In the genomic region with DNA sequence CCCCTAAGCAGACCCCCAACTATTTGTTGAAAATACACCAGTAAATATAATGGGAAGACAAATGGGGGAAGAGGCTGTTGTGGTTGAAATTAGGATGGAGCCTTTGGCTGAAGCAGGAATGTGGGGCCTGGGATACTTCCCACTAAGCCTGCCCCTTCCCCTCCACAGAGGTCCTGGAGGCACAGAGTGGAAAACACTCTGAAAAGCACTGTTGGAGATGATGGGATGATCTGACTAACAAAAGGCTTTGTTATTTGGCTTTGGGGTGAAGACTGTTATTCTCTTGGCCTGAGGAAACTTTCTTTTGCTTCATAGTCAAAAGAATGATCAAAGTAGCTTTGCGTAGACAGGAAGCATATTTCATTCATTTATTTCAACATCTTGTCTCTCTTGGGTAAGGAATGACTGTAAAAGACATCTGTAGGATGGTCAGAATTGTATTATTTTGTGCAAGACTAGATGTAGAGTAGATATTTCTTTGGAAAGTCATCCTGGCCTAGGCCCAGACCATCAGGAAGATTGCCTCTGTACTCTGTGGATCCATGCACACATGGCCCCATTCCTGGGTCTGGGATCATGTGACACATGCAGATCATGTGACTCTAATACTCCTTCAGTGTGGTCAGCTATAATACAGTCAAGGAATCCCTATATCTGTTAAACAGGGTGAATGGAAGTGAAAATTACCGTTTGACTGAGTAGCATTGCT, we compare ENCODE assay signal across 2 cellular contexts.
TF ChIP-seq lines count a peak whose summit lies in the region.

No MANE protein-coding gene starts in this region.

TF ChIP-seq in H1, 55 proteins besides CTCF, POLR2A, EP300 and RAD21:
- TF ChIP-seq TEAD4 (IDR thresholded peaks at IDR 0.05; ENCODE audit: low read depth, low read length) (peak; percentile 52; the same call in 1 of the 2 replicates), HDAC2 (IDR thresholded peaks at IDR 0.05; ENCODE audit: borderline replicate concordance in 1 of 2, low read depth in 2 of 2, low read length in 2 of 2) (peak in 1 of 2 experiments; percentile 89; a peak in 1 of 4 replicates), TAF7 (optimal IDR thresholded peaks at IDR 0.05; ENCODE audit: borderline replicate concordance, low read depth, low read length) (no peak), E2F6 (IDR thresholded peaks at IDR 0.05) (peak; percentile 51; the same call in 1 of the 2 replicates), CBX8 (IDR thresholded peaks at IDR 0.05; ENCODE audit: borderline replicate concordance, low read depth, low read length) (no peak)
- TF ChIP-seq, protein P1, sequence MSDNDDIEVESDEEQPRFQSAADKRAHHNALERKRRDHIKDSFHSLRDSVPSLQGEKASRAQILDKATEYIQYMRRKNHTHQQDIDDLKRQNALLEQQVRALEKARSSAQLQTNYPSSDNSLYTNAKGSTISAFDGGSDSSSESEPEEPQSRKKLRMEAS (IDR thresholded peaks at IDR 0.05) = peak; percentile 84
- TF ChIP-seq, protein P2, sequence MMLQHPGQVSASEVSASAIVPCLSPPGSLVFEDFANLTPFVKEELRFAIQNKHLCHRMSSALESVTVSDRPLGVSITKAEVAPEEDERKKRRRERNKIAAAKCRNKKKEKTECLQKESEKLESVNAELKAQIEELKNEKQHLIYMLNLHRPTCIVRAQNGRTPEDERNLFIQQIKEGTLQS (IDR thresholded peaks at IDR 0.05; ENCODE audit: insufficient read depth, low read depth, low read length) = 0 out of 2 replicates have a peak, but pooled peaks have one; percentile 5
- TF ChIP-seq, protein P3, sequence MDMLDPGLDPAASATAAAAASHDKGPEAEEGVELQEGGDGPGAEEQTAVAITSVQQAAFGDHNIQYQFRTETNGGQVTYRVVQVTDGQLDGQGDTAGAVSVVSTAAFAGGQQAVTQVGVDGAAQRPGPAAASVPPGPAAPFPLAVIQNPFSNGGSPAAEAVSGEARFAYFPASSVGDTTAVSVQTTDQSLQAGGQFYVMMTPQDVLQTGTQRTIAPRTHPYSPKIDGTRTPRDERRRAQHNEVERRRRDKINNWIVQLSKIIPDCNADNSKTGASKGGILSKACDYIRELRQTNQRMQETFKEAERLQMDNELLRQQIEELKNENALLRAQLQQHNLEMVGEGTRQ (IDR thresholded peaks at IDR 0.05; ENCODE audit: low read length) = peak; percentile 81

TF ChIP-seq in SK-N-SH, 30 proteins besides CTCF, POLR2A, EP300 and RAD21:
- TF ChIP-seq NRF1 (IDR thresholded peaks at IDR 0.05; ENCODE audit: low read depth, low read length) = no peak
- no peak for TF ChIP-seq MEF2A (IDR thresholded peaks at IDR 0.05; ENCODE audit: borderline replicate concordance, low read depth)
- TF ChIP-seq, protein P3 (IDR thresholded peaks at IDR 0.05; ENCODE audit: borderline replicate concordance, low read depth, low read length) = no peak
- TF ChIP-seq POLR2AphosphoS5 (IDR thresholded peaks at IDR 0.05; ENCODE audit: low read depth, low read length) = no peak
- TF ChIP-seq, protein P1 (IDR thresholded peaks at IDR 0.05; ENCODE audit: low read depth) = no peak
- TF ChIP-seq, protein P4, sequence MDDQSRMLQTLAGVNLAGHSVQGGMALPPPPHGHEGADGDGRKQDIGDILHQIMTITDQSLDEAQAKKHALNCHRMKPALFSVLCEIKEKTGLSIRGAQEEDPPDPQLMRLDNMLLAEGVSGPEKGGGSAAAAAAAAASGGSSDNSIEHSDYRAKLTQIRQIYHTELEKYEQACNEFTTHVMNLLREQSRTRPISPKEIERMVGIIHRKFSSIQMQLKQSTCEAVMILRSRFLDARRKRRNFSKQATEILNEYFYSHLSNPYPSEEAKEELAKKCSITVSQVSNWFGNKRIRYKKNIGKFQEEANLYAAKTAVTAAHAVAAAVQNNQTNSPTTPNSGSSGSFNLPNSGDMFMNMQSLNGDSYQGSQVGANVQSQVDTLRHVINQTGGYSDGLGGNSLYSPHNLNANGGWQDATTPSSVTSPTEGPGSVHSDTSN (IDR thresholded peaks at IDR 0.05) = no peak
- TF ChIP-seq RXRA (IDR thresholded peaks at IDR 0.05; ENCODE audit: borderline replicate concordance, low read depth) = no peak
- no peak for TF ChIP-seq GATA2 (CRISPR knock-in tag; IDR thresholded peaks at IDR 0.05)
- no peak for TF ChIP-seq FOSL2 (IDR thresholded peaks at IDR 0.05; ENCODE audit: borderline replicate concordance, low read depth)
